Comparison of ENCODE assay signal across 8 cellular contexts in genomic region chr1:2584822-2585317, GRCh38. TPM values are rescaled to one million over a fixed set of nuclear protein-coding genes. Genes with fewer than 3 reads are reported as not detected.
A peak's percentile ranks its signal among the peaks of the same experiment; 100 is the strongest.
DNase-seq lines count a peak whose midpoint lies in the region; ATAC-seq and TF ChIP-seq lines count a peak whose summit lies in the region.

No MANE protein-coding gene starts in this region.

- H3K9me3 ChIP-seq in upper lobe of left lung: no peaks in the 10 kb centered on the region

- intact Hi-C loops in MCF 10A (cut with micrococcal nuclease): no loop called here

- POLR2A ChIA-PET in MCF 10A (lab: Yijun Ruan, JAX): interaction anchor here (0.9 to 1.9 kb wide), 6 partner anchors 39 to 395 kb away, joined by 3 to 6 read pairs (median 3); partner anchors contain the start of gene PEX10

- H3K27ac Mint-ChIP-seq in MCF 10A (ENCODE audit: low read depth, unreplicated experiment): peak overlapping the region; percentile 89
- H3K27ac Mint-ChIP-seq in mesothelial cell of epicardium: peak overlapping the region; percentile 57

- TF ChIP-seq CTCF in MCF 10A (IDR thresholded peaks at IDR 0.05; ENCODE audit: unreplicated experiment) (no peak), mesothelial cell of epicardium (IDR thresholded peaks at IDR 0.05; ENCODE audit: unreplicated experiment) (no peak), upper lobe of left lung (IDR thresholded peaks at IDR 0.05) (no peak)

- no peaks in the 10 kb centered on the region for H3K27me3 ChIP-seq in upper lobe of left lung

- peaks cover 0 to 14% (median 9%) of the 10 kb centered on the region in 4 donors for H3K36me3 ChIP-seq in upper lobe of left lung

- H3K4me3 ChIP-seq in upper lobe of left lung: peak overlapping the region in 3 of 4 donors; percentile 74 to 91 (median 90)

- no peaks in the 10 kb centered on the region for H3K27me3 Mint-ChIP-seq in activated T-cell treated with anti-CD3 and anti-CD28 coated beads, Interleukin-2, amount 50 U/mL, for 4 hours (ENCODE audit: low read depth)
- H3K27me3 Mint-ChIP-seq in MCF 10A (ENCODE audit: insufficient read depth, unreplicated experiment): no peaks in the 10 kb centered on the region
- H3K27me3 Mint-ChIP-seq in mesothelial cell of epicardium (ENCODE audit: low read depth): no peaks in the 10 kb centered on the region

- H3K4me1 ChIP-seq in upper lobe of left lung: peaks cover 37 to 54% (median 40%) of the 10 kb centered on the region in 4 donors

- TF ChIP-seq EP300 in upper lobe of left lung (IDR thresholded peaks at IDR 0.05): no peak

- WGBS in upper lobe of left lung, 2 donors: 19 to 44% methylated on average over 8 to 11 of the region's 11 CpGs

- DNase-seq in activated T-cell treated with anti-CD3 and anti-CD28 coated beads, Interleukin-2, amount 50 U/mL, for 4 hours: no peak
- no peak for DNase-seq in activated T-cell treated with anti-CD3 and anti-CD28 coated beads, Interleukin-2, amount 50 U/mL, for 48 hours
- no peak for DNase-seq in MCF 10A (ENCODE audit: unreplicated experiment)
- no peak for DNase-seq in mesothelial cell of epicardium (ENCODE audit: low spot score in 2 of 2, unreplicated experiment in 2 of 2)
- DNase-seq in upper lobe of left lung: no peak
- DNase-seq in SHP77 (lab: John Stamatoyannopoulos, UW): no peak
- no peak for DNase-seq in AG20443 (ENCODE audit: low spot score)

- no peak for TF ChIP-seq POLR2A in upper lobe of left lung (IDR thresholded peaks at IDR 0.05)

- H3K4me3 Mint-ChIP-seq in activated T-cell treated with anti-CD3 and anti-CD28 coated beads, Interleukin-2, amount 50 U/mL, for 4 hours: peak overlapping the region; percentile 83
- H3K4me3 Mint-ChIP-seq in MCF 10A (ENCODE audit: unreplicated experiment) (peak overlapping the region; percentile 87), mesothelial cell of epicardium (peak overlapping the region; percentile 81)

- no peaks in the 10 kb centered on the region for H3K36me3 Mint-ChIP-seq in activated T-cell treated with anti-CD3 and anti-CD28 coated beads, Interleukin-2, amount 50 U/mL, for 4 hours (ENCODE audit: insufficient read depth)
- H3K36me3 Mint-ChIP-seq in MCF 10A (ENCODE audit: insufficient read depth, unreplicated experiment): peaks cover 8% of the 10 kb centered on the region
- no peaks in the 10 kb centered on the region for H3K36me3 Mint-ChIP-seq in mesothelial cell of epicardium

- H3K27ac ChIP-seq in upper lobe of left lung: peak overlapping the region; percentile 96 to 99 (median 98)

- H3K9me3 Mint-ChIP-seq in activated T-cell treated with anti-CD3 and anti-CD28 coated beads, Interleukin-2, amount 50 U/mL, for 4 hours: no peaks in the 10 kb centered on the region
- H3K9me3 Mint-ChIP-seq in MCF 10A (ENCODE audit: unreplicated experiment) (no peaks in the 10 kb centered on the region), mesothelial cell of epicardium (no peaks in the 10 kb centered on the region)

- no TSS peak for BruUV-seq in MCF 10A (replicated peaks; lab: Mats Ljungman, UMichigan)

- H3K4me1 Mint-ChIP-seq in activated T-cell treated with anti-CD3 and anti-CD28 coated beads, Interleukin-2, amount 50 U/mL, for 4 hours (ENCODE audit: low read depth): peaks cover 54% of the 10 kb centered on the region
- H3K4me1 Mint-ChIP-seq in MCF 10A (ENCODE audit: insufficient read depth, unreplicated experiment): no peaks in the 10 kb centered on the region
- peaks cover 30% of the 10 kb centered on the region for H3K4me1 Mint-ChIP-seq in mesothelial cell of epicardium

- CTCF ChIA-PET in MCF 10A (lab: Yijun Ruan, JAX): interaction anchor here (0.6 to 1.6 kb wide), 5 partner anchors 37 to 1037 kb away, joined by 3 to 4 read pairs (median 3); no protein-coding TSS in a partner anchor

- ATAC-seq in activated T-cell treated with anti-CD3 and anti-CD28 coated beads, Interleukin-2, amount 50 U/mL, for 4 hours: no peak
- ATAC-seq in upper lobe of left lung (ENCODE audit: low FRiP score in 2 of 2) (no peak), GM18868 (IDR thresholded peaks at IDR 0.05; ENCODE audit: unreplicated experiment) (no peak)

RNA-seq across cellular contexts. Expression of gene PRXL2B, which starts 1.7 kb away (rescaled TPM):
- 10 to 100 TPM; 33.8 to 42.3 (median 40.8) TPM for total RNA-seq in activated T-cell treated with anti-CD3 and anti-CD28 coated beads, Interleukin-2, amount 50 U/mL, for 4 hours
- 10.3 and 12.6 TPM in 2 replicates for total RNA-seq in MCF 10A (2022)
- 33.4 to 37.1 TPM (median 34.7 TPM) in 3 replicates for total RNA-seq in mesothelial cell of epicardium
- total RNA-seq in upper lobe of left lung: 10 to 100 TPM; 10.5 to 34.2 (median 22.0) TPM

RNA-seq across cellular contexts. Expression of gene TNFRSF14, which starts 28.7 kb away (rescaled TPM):
- 100 to 1,000 TPM in 2 of 3 donors, 10 to 100 TPM in 1; 99.3 to 164 (median 114) TPM for total RNA-seq in activated T-cell treated with anti-CD3 and anti-CD28 coated beads, Interleukin-2, amount 50 U/mL, for 4 hours
- total RNA-seq in MCF 10A (2022) (4.2 and 4.6 TPM in 2 replicates), mesothelial cell of epicardium (1.1 to 1.3 TPM (median 1.2 TPM) in 3 replicates), upper lobe of left lung (100 to 1,000 TPM in 4 of 6 donors, 10 to 100 TPM in 2; 61.1 to 641 (median 147) TPM)

RNA-seq across cellular contexts. Expression of gene MMEL1, which starts 47.9 kb away (rescaled TPM):
- total RNA-seq in activated T-cell treated with anti-CD3 and anti-CD28 coated beads, Interleukin-2, amount 50 U/mL, for 4 hours: under 1 TPM in 2 of 3 donors, not detected in 1; 0.61 to 0.68 TPM
- total RNA-seq in MCF 10A (2022) (not detected in 2 replicates), mesothelial cell of epicardium (2.2 to 4.5 TPM (median 3.4 TPM) in 3 replicates), upper lobe of left lung (1 to 10 TPM in 4 of 6 donors, not detected in 2; 2.9 to 5.5 (median 5.1) TPM)

RNA-seq across cellular contexts. Expression of gene HES5, which starts 54.8 kb away (rescaled TPM):
- not detected for total RNA-seq in activated T-cell treated with anti-CD3 and anti-CD28 coated beads, Interleukin-2, amount 50 U/mL, for 4 hours
- not detected in 2 replicates for total RNA-seq in MCF 10A (2022)
- not detected in 3 replicates for total RNA-seq in mesothelial cell of epicardium
- 1 to 10 TPM in 2 of 6 donors, under 1 TPM in 2, not detected in 2; 0.31 to 1.6 (median 0.92) TPM for total RNA-seq in upper lobe of left lung

RNA-seq across cellular contexts. Expression of gene PANK4, which starts 58.5 kb away (rescaled TPM):
- total RNA-seq in activated T-cell treated with anti-CD3 and anti-CD28 coated beads, Interleukin-2, amount 50 U/mL, for 4 hours: 10 to 100 TPM; 38.4 to 40.5 (median 40.0) TPM
- total RNA-seq in MCF 10A (2022) (22.1 and 25.4 TPM in 2 replicates), mesothelial cell of epicardium (43.1 to 50.8 TPM (median 45.4 TPM) in 3 replicates), upper lobe of left lung (100 to 1,000 TPM in 1 of 6 donors, 10 to 100 TPM in 5; 20.7 to 123 (median 36.9) TPM)

Comparison
In these comparisons a context has a peak if more than half of its experiments do, and no peak if none do; other contexts are left out.
1. RNA of gene TNFRSF14, which starts 28.7 kb away (total RNA-seq): 61.1 to 641 TPM in upper lobe of left lung and 99.3 to 164 TPM in activated T-cell treated with anti-CD3 and anti-CD28 coated beads, Interleukin-2, amount 50 U/mL, for 4 hours; 4.2 to 4.6 TPM in MCF 10A and 1.1 to 1.3 TPM in mesothelial cell of epicardium; every median in the first group is over 10 times any median in the second.
2. Peak in every context shown above with its lines, with median percentiles within 50 percentile points of each other: H3K4me3 Mint-ChIP-seq.